24 cellular contexts compared by ENCODE assay signal in the genomic region with DNA sequence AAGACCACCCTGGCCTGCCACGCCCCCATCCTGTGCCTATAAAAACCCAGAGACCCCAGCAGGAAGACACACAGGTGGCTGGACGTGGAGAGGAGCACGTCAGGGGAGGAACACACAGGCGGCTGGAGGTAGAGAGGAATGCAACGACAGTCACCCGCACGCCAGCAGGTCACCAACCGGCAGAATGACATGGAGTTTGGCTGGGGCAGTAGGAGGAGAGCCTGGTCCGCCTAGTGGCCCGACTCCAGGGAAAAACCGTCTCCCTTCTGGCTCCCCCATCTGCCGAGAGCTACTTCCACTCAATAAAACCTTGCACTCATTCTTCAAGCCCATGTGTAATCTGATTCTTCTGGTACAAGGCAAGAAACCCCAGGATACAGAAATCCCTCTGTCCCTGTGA.
DNase-seq lines count a peak whose midpoint lies in the region; ATAC-seq and TF ChIP-seq lines count a peak whose summit lies in the region.
"Had no signal": no experiment of that assay in that cellular context is flagged by ENCODE, and none has a peak within 500 bp of the region (broad histone marks: within the 10 kb centered on the region; RNA-seq: fewer than 3 reads in every experiment).

No MANE protein-coding gene starts in this region.

- no peaks in the 10 kb centered on the region for H3K4me1 ChIP-seq in aorta (ENCODE audit: control insufficient read depth in 1 of 2, insufficient read depth in 2 of 2, low read length in 2 of 2)

- peak overlapping the region; percentile 88 for H3K27ac Mint-ChIP-seq in WTC11
- peak overlapping the region; percentile 82 for H3K27ac Mint-ChIP-seq in glutamatergic neuron (ENCODE audit: unreplicated experiment)
- H3K27ac Mint-ChIP-seq: CD4-positive, alpha-beta T cell had no signal

- H3K9me3 Mint-ChIP-seq in WTC11 (no peaks in the 10 kb centered on the region), glutamatergic neuron (ENCODE audit: unreplicated experiment) (no peaks in the 10 kb centered on the region)
- H3K9me3 Mint-ChIP-seq: CD4-positive, alpha-beta T cell had no signal

- TF ChIP-seq CTCF in WTC11 (IDR thresholded peaks at IDR 0.05): no peak
- no peak for TF ChIP-seq CTCF in glutamatergic neuron (IDR thresholded peaks at IDR 0.05; ENCODE audit: partially characterized antibody, unreplicated experiment)

- 95% methylated on average over 12 of the region's 12 CpGs for WGBS in aorta, 2 donors

- intact Hi-C loops in aorta (cut with DNase I): no loop called here

- H3K27ac ChIP-seq in aorta (ENCODE audit: low read depth in 1 of 2, low read length in 2 of 2): no peak overlapping the region
- H3K27ac ChIP-seq: 22Rv1, BLaER1, HL-60, KMS-11 had no signal

- no peak overlapping the region for H3K4me3 ChIP-seq in aorta (ENCODE audit: low read length in 2 of 2)
- H3K4me3 ChIP-seq: BLaER1 had no signal

- H3K36me3 Mint-ChIP-seq in WTC11 (no peaks in the 10 kb centered on the region), glutamatergic neuron (ENCODE audit: unreplicated experiment) (no peaks in the 10 kb centered on the region)

- H3K27me3 Mint-ChIP-seq in WTC11 (ENCODE audit: low read depth) (no peaks in the 10 kb centered on the region), glutamatergic neuron (ENCODE audit: unreplicated experiment) (no peaks in the 10 kb centered on the region)
- H3K27me3 Mint-ChIP-seq: CD4-positive, alpha-beta T cell had no signal

- POLR2A ChIA-PET in HEK293T (lab: Yijun Ruan, JAX): no interaction called here
- POLR2A ChIA-PET in WTC11 (lab: Charles Lee): no interaction called here

- CTCF ChIA-PET in HEK293T (lab: Yijun Ruan, JAX) (no interaction called here), WTC11 (lab: Charles Lee) (interaction anchor here (0.6 to 1.3 kb wide), 2 partner anchors 76 to 124 kb away, joined by 3 read pairs; no protein-coding TSS in a partner anchor)

- H3K36me3 ChIP-seq in aorta (ENCODE audit: control insufficient read depth in 1 of 2, insufficient read depth in 2 of 2, low read length in 1 of 2): no peaks in the 10 kb centered on the region

- H3K4me3 Mint-ChIP-seq in WTC11: no peak overlapping the region
- peak overlapping the region; percentile 57 for H3K4me3 Mint-ChIP-seq in glutamatergic neuron (ENCODE audit: unreplicated experiment)
- H3K4me3 Mint-ChIP-seq: CD4-positive, alpha-beta T cell had no signal

- DNase-seq in DMS 273 (lab: John Stamatoyannopoulos, UW; ENCODE audit: unreplicated experiment) (peak; percentile 84), HEK293T (ENCODE audit: extremely low spot score) (no peak), WTC11 (ENCODE audit: low spot score) (peak; percentile 28), glutamatergic neuron (peak; percentile 36), NCI-H748 (lab: John Stamatoyannopoulos, UW; ENCODE audit: unreplicated experiment) (no peak), aorta (no peak), NCI-H1930 (lab: John Stamatoyannopoulos, UW) (no peak)
- DNase-seq: ACHN; CD4-positive, alpha-beta T cell; COR-L47; DND-41; GOT3; IMR-90; NCI-H1092 treated with DMSO at 0.1 percent for 48 hours; NCI-H146; NCI-H774; NK-92 treated with Interleukin-12 subunit alpha and Interleukin-12 subunit beta, amount 100 ng/mL, for 24 hours; SIG-M5; SK-N-SH had no signal

- no peaks in the 10 kb centered on the region for H3K27me3 ChIP-seq in aorta (ENCODE audit: control insufficient read depth in 1 of 2, insufficient read depth in 2 of 2, low read length in 1 of 2)
- H3K27me3 ChIP-seq: BLaER1 had no signal

- peak; percentile 36 for ATAC-seq in WTC11
- no peak for ATAC-seq in aorta (ENCODE audit: low FRiP score)
- ATAC-seq in HG03565 (IDR thresholded peaks at IDR 0.05; ENCODE audit: unreplicated experiment): no peak

- H3K4me1 Mint-ChIP-seq in WTC11: peaks cover 34% of the 10 kb centered on the region
- peaks cover 11% of the 10 kb centered on the region for H3K4me1 Mint-ChIP-seq in glutamatergic neuron (ENCODE audit: low read depth, unreplicated experiment)

- H3K9me3 ChIP-seq in aorta (ENCODE audit: control insufficient read depth, low read length): no peaks in the 10 kb centered on the region
- H3K9me3 ChIP-seq: BLaER1, SK-N-SH had no signal

TF ChIP-seq in HEK293T, 16 proteins besides CTCF, POLR2A, EP300 and RAD21:
- TF ChIP-seq, protein P1, sequence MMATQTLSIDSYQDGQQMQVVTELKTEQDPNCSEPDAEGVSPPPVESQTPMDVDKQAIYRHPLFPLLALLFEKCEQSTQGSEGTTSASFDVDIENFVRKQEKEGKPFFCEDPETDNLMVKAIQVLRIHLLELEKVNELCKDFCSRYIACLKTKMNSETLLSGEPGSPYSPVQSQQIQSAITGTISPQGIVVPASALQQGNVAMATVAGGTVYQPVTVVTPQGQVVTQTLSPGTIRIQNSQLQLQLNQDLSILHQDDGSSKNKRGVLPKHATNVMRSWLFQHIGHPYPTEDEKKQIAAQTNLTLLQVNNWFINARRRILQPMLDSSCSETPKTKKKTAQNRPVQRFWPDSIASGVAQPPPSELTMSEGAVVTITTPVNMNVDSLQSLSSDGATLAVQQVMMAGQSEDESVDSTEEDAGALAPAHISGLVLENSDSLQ (IDR thresholded peaks at IDR 0.05): peak; percentile 9; the same call in 1 of the 2 replicates
- no peak for TF ChIP-seq FOXK2 (IDR thresholded peaks at IDR 0.05)

TF ChIP-seq in WTC11, 78 proteins besides CTCF, POLR2A, EP300 and RAD21 (continues in another document):
- TF ChIP-seq ZNF219 (CRISPR knock-in tag; IDR thresholded peaks at IDR 0.05; ENCODE audit: borderline replicate concordance) (no peak), ZNF138 (CRISPR knock-in tag; conservative IDR thresholded peaks at IDR 0.05) (no peak), NFATC4 (CRISPR knock-in tag; IDR thresholded peaks at IDR 0.05) (no peak), SMAD4 (CRISPR knock-in tag; IDR thresholded peaks at IDR 0.05) (no peak), NR1H2 (CRISPR knock-in tag; IDR thresholded peaks at IDR 0.05) (no peak), TP53 (CRISPR knock-in tag; IDR thresholded peaks at IDR 0.05) (no peak)
- TF ChIP-seq, protein P2, sequence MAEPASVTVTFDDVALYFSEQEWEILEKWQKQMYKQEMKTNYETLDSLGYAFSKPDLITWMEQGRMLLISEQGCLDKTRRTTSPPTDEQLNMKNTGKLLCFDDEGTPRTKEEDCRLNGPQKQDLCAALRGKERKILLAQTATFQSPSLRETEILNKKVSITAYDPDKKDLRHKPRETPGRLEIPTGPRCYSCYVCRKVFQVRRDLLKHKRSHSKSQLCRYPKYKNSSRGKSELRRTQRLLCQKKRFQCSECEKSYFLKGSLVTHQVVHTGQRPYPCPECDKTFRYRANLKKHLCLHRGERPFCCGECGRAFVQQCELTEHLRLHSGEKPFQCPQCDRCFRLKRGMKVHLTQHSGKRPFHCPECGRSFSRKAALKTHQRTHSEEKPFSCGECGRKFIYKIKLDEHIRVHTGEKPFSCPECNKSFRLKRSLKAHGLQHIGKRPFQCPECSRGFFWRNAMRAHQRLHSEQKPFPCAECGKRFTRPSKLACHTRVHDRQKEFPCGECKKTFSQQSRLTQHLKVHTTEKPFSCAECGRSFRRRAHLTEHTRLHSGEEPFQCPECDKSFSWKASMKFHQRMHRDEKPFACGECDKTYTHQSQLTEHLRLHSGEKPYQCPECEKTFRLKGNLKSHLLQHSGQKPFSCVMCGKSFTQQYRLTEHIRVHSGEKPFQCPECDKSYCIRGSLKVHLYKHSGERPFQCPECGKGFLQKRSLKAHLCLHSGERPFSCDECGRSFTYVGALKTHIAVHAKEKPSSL (CRISPR knock-in tag; conservative IDR thresholded peaks at IDR 0.05): no peak
- TF ChIP-seq, protein P3, sequence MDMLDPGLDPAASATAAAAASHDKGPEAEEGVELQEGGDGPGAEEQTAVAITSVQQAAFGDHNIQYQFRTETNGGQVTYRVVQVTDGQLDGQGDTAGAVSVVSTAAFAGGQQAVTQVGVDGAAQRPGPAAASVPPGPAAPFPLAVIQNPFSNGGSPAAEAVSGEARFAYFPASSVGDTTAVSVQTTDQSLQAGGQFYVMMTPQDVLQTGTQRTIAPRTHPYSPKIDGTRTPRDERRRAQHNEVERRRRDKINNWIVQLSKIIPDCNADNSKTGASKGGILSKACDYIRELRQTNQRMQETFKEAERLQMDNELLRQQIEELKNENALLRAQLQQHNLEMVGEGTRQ (CRISPR knock-in tag; IDR thresholded peaks at IDR 0.05): no peak
- TF ChIP-seq, protein P4, sequence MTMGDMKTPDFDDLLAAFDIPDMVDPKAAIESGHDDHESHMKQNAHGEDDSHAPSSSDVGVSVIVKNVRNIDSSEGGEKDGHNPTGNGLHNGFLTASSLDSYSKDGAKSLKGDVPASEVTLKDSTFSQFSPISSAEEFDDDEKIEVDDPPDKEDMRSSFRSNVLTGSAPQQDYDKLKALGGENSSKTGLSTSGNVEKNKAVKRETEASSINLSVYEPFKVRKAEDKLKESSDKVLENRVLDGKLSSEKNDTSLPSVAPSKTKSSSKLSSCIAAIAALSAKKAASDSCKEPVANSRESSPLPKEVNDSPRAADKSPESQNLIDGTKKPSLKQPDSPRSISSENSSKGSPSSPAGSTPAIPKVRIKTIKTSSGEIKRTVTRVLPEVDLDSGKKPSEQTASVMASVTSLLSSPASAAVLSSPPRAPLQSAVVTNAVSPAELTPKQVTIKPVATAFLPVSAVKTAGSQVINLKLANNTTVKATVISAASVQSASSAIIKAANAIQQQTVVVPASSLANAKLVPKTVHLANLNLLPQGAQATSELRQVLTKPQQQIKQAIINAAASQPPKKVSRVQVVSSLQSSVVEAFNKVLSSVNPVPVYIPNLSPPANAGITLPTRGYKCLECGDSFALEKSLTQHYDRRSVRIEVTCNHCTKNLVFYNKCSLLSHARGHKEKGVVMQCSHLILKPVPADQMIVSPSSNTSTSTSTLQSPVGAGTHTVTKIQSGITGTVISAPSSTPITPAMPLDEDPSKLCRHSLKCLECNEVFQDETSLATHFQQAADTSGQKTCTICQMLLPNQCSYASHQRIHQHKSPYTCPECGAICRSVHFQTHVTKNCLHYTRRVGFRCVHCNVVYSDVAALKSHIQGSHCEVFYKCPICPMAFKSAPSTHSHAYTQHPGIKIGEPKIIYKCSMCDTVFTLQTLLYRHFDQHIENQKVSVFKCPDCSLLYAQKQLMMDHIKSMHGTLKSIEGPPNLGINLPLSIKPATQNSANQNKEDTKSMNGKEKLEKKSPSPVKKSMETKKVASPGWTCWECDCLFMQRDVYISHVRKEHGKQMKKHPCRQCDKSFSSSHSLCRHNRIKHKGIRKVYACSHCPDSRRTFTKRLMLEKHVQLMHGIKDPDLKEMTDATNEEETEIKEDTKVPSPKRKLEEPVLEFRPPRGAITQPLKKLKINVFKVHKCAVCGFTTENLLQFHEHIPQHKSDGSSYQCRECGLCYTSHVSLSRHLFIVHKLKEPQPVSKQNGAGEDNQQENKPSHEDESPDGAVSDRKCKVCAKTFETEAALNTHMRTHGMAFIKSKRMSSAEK (CRISPR knock-in tag; IDR thresholded peaks at IDR 0.05; ENCODE audit: borderline replicate concordance): no peak

Comparison
In these comparisons a context has a peak if more than half of its experiments do, and no peak if none do; other contexts are left out.
1. DNase-seq: peak in DMS 273 (single experiment), WTC11 (single experiment) and glutamatergic neuron (single experiment); none in HEK293T (single experiment), NCI-H748 (single experiment), aorta (0 of 2) and NCI-H1930 (0 of 2).